27 cellular contexts compared by ENCODE assay signal in the genomic region with DNA sequence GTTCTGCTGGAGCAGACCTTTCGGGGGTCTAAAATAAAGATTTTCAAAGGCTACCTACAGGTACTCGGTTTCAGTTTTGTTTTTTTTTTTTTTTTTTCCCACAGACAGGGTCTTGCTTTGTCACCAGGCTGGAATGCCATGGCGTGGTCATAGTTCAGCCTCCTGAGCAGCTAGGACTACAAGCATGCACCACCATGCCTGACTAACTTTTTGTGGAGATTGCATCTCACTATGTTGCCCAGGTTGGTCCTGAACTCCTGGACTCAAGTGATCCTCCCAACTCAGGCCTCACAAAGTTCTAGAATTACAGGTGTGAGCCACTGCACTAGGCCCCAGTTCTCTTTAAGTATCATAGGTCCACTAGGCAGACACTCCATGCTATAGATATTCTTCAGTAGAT.
"Had no signal": no experiment of that assay in that cellular context is flagged by ENCODE, and none has a peak within 500 bp of the region (broad histone marks: within the 10 kb centered on the region; RNA-seq: fewer than 3 reads in every experiment).

No MANE protein-coding gene starts in this region.

- H3K27me3 ChIP-seq: body of pancreas, breast epithelium, MG63, Peyer's patch, SJCRH30 had no signal

- ATAC-seq: activated CD8-positive, alpha-beta T cell treated with anti-CD3 and anti-CD28 coated beads, Interleukin-2, amount 10 ng/mL, durations not matched to agents 7 days and 5 days; body of pancreas; PC-3 had no signal

- H3K9me3 ChIP-seq: body of pancreas, breast epithelium, MG63, Peyer's patch, SJCRH30 had no signal

- H3K27ac ChIP-seq: breast epithelium, Peyer's patch, SJCRH30, SK-N-MC had no signal

- DNase-seq: activated CD4-positive, alpha-beta T cell treated with anti-CD3 and anti-CD28 coated beads, Interleukin-2, amount 10 ng/mL, durations not matched to agents 24 days and 14 days; activated CD4-positive, alpha-beta T cell treated with anti-CD3 and anti-CD28 coated beads, Interleukin-2, amount 50 U/mL, for 48 hours; activated CD8-positive, alpha-beta T cell treated with anti-CD3 and anti-CD28 coated beads, Interleukin-2, amount 10 ng/mL, durations not matched to agents 7 days and 5 days; activated gamma-delta T cell; activated naive CD4-positive, alpha-beta T cell treated with Interleukin-2 at 50 U/mL for 16 hours; activated naive CD8-positive, alpha-beta T cell treated with anti-CD3 and anti-CD28 coated beads, Interleukin-2, amount 10 ng/mL, durations not matched to agents 7 days and 5 days; activated T-cell treated with anti-CD3 and anti-CD28 coated beads, Interleukin-2, amount 50 U/mL, for 24 hours; amygdala; body of pancreas; Karpas-422; MG63; NCI-H1048; NCI-H1105 treated with DMSO at 0.1 percent for 48 hours; NCI-H1436; NCI-H1694; NCI-H1930; NCI-H2081 treated with DMSO at 0.1 percent for 48 hours; NCI-H226; NCI-H524 treated with DMSO at 0.1 percent for 48 hours; Peyer's patch; Right ventricle myocardium superior; SJCRH30 had no signal

- FAIRE-seq: astrocyte, TTC549 had no signal

- H3K4me3 ChIP-seq: body of pancreas, breast epithelium, MG63, Peyer's patch, SJCRH30, SK-N-MC had no signal

- H3K4me1 ChIP-seq: breast epithelium, Peyer's patch, SJCRH30 had no signal

- H3K36me3 ChIP-seq: breast epithelium, MG63, Peyer's patch, SJCRH30 had no signal
